Comparison of ENCODE assay signal across 12 cellular contexts in the genomic region with DNA sequence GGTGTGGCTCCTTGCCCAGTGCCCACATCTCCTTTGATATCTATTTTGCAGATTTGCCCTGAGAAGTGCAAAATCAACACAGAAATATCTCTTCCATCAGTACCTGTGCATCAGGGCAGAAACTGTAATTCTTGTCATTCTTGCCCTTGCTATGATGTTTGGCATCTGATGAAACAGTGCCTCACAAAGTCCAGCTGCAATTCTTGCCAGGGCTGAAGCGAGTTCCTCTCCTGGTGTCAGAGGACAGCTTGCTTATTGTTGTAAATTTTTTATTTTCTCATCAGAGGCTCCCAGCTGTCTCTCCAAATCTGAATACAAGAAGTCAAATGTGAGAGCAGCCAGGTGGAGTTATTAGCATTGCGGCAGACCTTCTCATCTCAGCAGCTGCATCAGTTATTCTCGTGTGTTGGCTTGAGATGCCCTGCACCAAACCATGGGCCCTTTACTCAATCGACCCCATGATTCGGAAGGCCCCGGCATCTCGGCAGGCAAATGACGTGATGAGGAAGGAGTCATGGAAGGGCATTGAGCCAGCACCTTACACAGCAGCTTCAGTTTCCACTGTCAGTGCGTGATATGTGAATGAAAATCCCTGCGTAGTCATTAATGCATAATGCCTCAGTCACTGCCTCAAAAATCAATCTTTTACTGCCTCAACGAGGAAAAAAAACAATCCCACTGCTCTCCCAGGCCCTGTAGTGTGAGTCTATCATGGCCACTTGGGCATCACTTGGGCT.
DNase-seq lines count a peak whose midpoint lies in the region; ATAC-seq and TF ChIP-seq lines count a peak whose summit lies in the region.
"Had no signal": no experiment of that assay in that cellular context is flagged by ENCODE, and none has a peak within 500 bp of the region (broad histone marks: within the 10 kb centered on the region; RNA-seq: fewer than 3 reads in every experiment).

No MANE protein-coding gene starts in this region.

- no peaks in the 10 kb centered on the region for H3K27me3 Mint-ChIP-seq in T-helper 17 cell

- H3K4me3 Mint-ChIP-seq in T-helper 17 cell, result peak overlapping the region; percentile 19

- no peak overlapping the region for H2BK20ac ChIP-seq in IMR-90 (ENCODE audit: low read depth, low read length)

- ATAC-seq in IMR-90 (ENCODE audit: low read depth) (peak; percentile 60), T-helper 17 cell (no peak), foreskin keratinocyte (peak; percentile 36)

- peak overlapping the region; percentile 4; the same call in 1 of the 2 replicates for H3K18ac ChIP-seq in IMR-90 (ENCODE audit: low read depth, low read length)

- in situ Hi-C loops in IMR-90 (cut with MboI; ENCODE audit: low sequenced_read_pairs), result no loop called here

- no peak overlapping the region for H2AK9ac ChIP-seq in IMR-90 (replicated peaks; ENCODE audit: low read depth, low read length, poor library complexity)

- H3K4ac ChIP-seq in IMR-90 (ENCODE audit: low read depth, low read length), result 0 out of 2 replicates have a peak overlapping the region, but pooled peaks have one; percentile 39

- TF ChIP-seq CTCF in IMR-90 (conservative IDR thresholded peaks at IDR 0.05; ENCODE audit: low read depth, low read length) (no peak), foreskin keratinocyte (conservative IDR thresholded peaks at IDR 0.05) (no peak)

- H2AK5ac ChIP-seq in IMR-90 (ENCODE audit: low read depth, low read length), result 0 out of 2 replicates have a peak overlapping the region, but pooled peaks have one; percentile 5

- no peak overlapping the region for H3K9ac ChIP-seq in IMR-90 (ENCODE audit: low read depth, low read length)

- intact Hi-C loops in IMR-90 (cut with micrococcal nuclease), result no loop called here

- peaks cover 27% of the 10 kb centered on the region for H3K4me1 Mint-ChIP-seq in T-helper 17 cell

- CTCF ChIA-PET in IMR-90 (lab: Yijun Ruan, JAX), result interaction anchor here (1.2 kb wide), 1 partner anchor 15 kb away, joined by 3 read pairs; no protein-coding TSS in a partner anchor

- H3K4me3 ChIP-seq in IMR-90 (ENCODE audit: insufficient read depth, low read depth, low read length) (no peak overlapping the region), skeletal muscle cell (ENCODE audit: low read depth, low read length) (no peak overlapping the region)
- H3K4me3 ChIP-seq: prostate gland had no signal

- peak overlapping the region in 1 of 2 experiments; percentile 49; a peak in 1 of 4 replicates for H4K8ac ChIP-seq in IMR-90 (ENCODE audit: low read depth in 2 of 2, low read length in 2 of 2)

- no peaks in the 10 kb centered on the region for H4K20me1 ChIP-seq in IMR-90 (ENCODE audit: insufficient read depth, low read length)

- POLR2A ChIA-PET in IMR-90 (lab: Charles Lee; ENCODE audit: unreplicated experiment), result no interaction called here

- no TSS peak for BruUV-seq in IMR-90 (replicated peaks; lab: Mats Ljungman, UMichigan)

- H3K9me1 ChIP-seq in IMR-90 (ENCODE audit: insufficient read depth, low read length), result peaks cover 12% of the 10 kb centered on the region; the same call in 1 of the 2 replicates

- H2BK5ac ChIP-seq in IMR-90 (ENCODE audit: low read depth, low read length, poor library complexity, severe bottlenecking), result no peak overlapping the region

- H3K79me1 ChIP-seq in IMR-90 (ENCODE audit: low read depth in 1 of 2, low read length in 2 of 2), result no peaks in the 10 kb centered on the region

- peak; percentile 19; the same call in 1 of the 2 replicates for TF ChIP-seq RAD21 in IMR-90 (IDR thresholded peaks at IDR 0.05; ENCODE audit: low read length)

- no peaks in the 10 kb centered on the region for H3K9me3 ChIP-seq in IMR-90 (ENCODE audit: control insufficient read depth, insufficient read depth, low read length)
- no peaks in the 10 kb centered on the region for H3K9me3 ChIP-seq in T-helper 17 cell (ENCODE audit: control insufficient read depth, low read length, poor library complexity, severe bottlenecking)
- H3K9me3 ChIP-seq: prostate gland had no signal

- dilution Hi-C loops in IMR-90 (cut with HindIII; ENCODE audit: low sequenced_read_pairs, unreplicated experiment), result no loop called here

- no peaks in the 10 kb centered on the region for H3K36me3 Mint-ChIP-seq in T-helper 17 cell (ENCODE audit: low read depth)

- H3K14ac ChIP-seq in IMR-90 (replicated peaks; ENCODE audit: low read depth, low read length), result peak overlapping the region; percentile 1; the same call in 1 of the 2 replicates

- no peaks in the 10 kb centered on the region for H3K36me3 ChIP-seq in IMR-90 (ENCODE audit: control insufficient read depth, insufficient read depth, low read length)
- H3K36me3 ChIP-seq: prostate gland had no signal

- no peak overlapping the region for H2BK15ac ChIP-seq in IMR-90 (ENCODE audit: low read depth, low read length)

- peak overlapping the region; percentile 11; the same call in 1 of the 2 replicates for H2BK120ac ChIP-seq in IMR-90 (ENCODE audit: low read depth, low read length)

- no CpG with 5 or more reads among the region's 11 CpGs for WGBS in IMR-90 (ENCODE audit: extremely low coverage in 2 of 2, insufficient read length in 1 of 2), 2 experiments

- H3K4me1 ChIP-seq in IMR-90 (ENCODE audit: control insufficient read depth, insufficient read depth, low read length), result peaks cover 12% of the 10 kb centered on the region
- H3K4me1 ChIP-seq in foreskin keratinocyte, result peaks cover 6% of the 10 kb centered on the region
- H3K4me1 ChIP-seq: prostate gland had no signal

- no peak overlapping the region for H3K23ac ChIP-seq in IMR-90 (ENCODE audit: low read depth, low read length)

- no peak overlapping the region for H4K91ac ChIP-seq in IMR-90 (ENCODE audit: insufficient read depth, low read depth, low read length)

- peak overlapping the region; percentile 92 for H3K27ac Mint-ChIP-seq in T-helper 17 cell

- H3K4me2 ChIP-seq in IMR-90 (ENCODE audit: low read depth, low read length), result peak overlapping the region; percentile 48

- no peak overlapping the region for H3K27ac ChIP-seq in IMR-90 (ENCODE audit: insufficient read depth, low read length)
- no peak overlapping the region for H3K27ac ChIP-seq in foreskin keratinocyte

- peak overlapping the region; percentile 80 for H2AFZ ChIP-seq in IMR-90 (replicated peaks; ENCODE audit: low read length, poor library complexity)

- TF ChIP-seq POLR2A in IMR-90 (IDR thresholded peaks at IDR 0.05; ENCODE audit: low read depth, low read length), result no peak

- H3K27me3 ChIP-seq in IMR-90 (ENCODE audit: control insufficient read depth, insufficient read depth, low read length) (no peaks in the 10 kb centered on the region), foreskin keratinocyte (no peaks in the 10 kb centered on the region)

- H3K56ac ChIP-seq in IMR-90 (ENCODE audit: extremely low read depth, insufficient read depth, low read length), result no peak overlapping the region

- DNase-seq in IMR-90 (peak; percentile 98), T-helper 17 cell (no peak), foreskin keratinocyte (no peak), skeletal muscle cell (ENCODE audit: low read depth) (peak; percentile 86), germinal center (ENCODE audit: low spot score) (no peak), COLO829 (ENCODE audit: low spot score) (no peak), NCI-H345 (lab: John Stamatoyannopoulos, UW) (no peak)
- DNase-seq in NK-92 treated with Interleukin-12 subunit alpha and Interleukin-12 subunit beta, amount 100 ng/mL, for 24 hours (lab: John Stamatoyannopoulos, UW), result no peak
- DNase-seq: GF-D8, H7, NCI-H1417 treated with DMSO at 0.1 percent for 48 hours had no signal

- H4K5ac ChIP-seq in IMR-90 (ENCODE audit: low read depth, low read length), result peak overlapping the region; percentile 35; the same call in 1 of the 2 replicates

TF ChIP-seq in IMR-90, 13 proteins besides CTCF, POLR2A, EP300 and RAD21:
- TF ChIP-seq RFX5 (IDR thresholded peaks at IDR 0.05; ENCODE audit: low read depth, low read length) (no peak), CEBPB (IDR thresholded peaks at IDR 0.05; ENCODE audit: low read depth, low read length) (peak; percentile 70), USF2 (IDR thresholded peaks at IDR 0.05; ENCODE audit: low read depth, low read length) (0 out of 2 replicates have a peak, but pooled peaks have one; percentile 14), FOS (IDR thresholded peaks at IDR 0.05; ENCODE audit: low read depth, low read length) (peak; percentile 84), NFE2L2 (IDR thresholded peaks at IDR 0.05; ENCODE audit: low read depth, low read length) (peak; percentile 32; the same call in 1 of the 2 replicates), SMC3 (IDR thresholded peaks at IDR 0.05; ENCODE audit: low read depth, low read length) (no peak), CHD1 (IDR thresholded peaks at IDR 0.05; ENCODE audit: low read depth, low read length) (no peak), MAFK (IDR thresholded peaks at IDR 0.05; ENCODE audit: low read depth, low read length) (peak; percentile 68)
TF ChIP-seq in IMR-90: peak in this region for 5.

Comparison
In these comparisons a context has a peak if more than half of its experiments do, and no peak if none do; other contexts are left out.
1. DNase-seq: peak in IMR-90 (single experiment) and skeletal muscle cell (single experiment); none in T-helper 17 cell (0 of 3), foreskin keratinocyte (0 of 2), NK-92 treated with Interleukin-12 subunit alpha and Interleukin-12 subunit beta, amount 100 ng/mL, for 24 hours (single experiment), germinal center (single experiment), COLO829 (single experiment) and NCI-H345 (single experiment).